In the genomic region with DNA sequence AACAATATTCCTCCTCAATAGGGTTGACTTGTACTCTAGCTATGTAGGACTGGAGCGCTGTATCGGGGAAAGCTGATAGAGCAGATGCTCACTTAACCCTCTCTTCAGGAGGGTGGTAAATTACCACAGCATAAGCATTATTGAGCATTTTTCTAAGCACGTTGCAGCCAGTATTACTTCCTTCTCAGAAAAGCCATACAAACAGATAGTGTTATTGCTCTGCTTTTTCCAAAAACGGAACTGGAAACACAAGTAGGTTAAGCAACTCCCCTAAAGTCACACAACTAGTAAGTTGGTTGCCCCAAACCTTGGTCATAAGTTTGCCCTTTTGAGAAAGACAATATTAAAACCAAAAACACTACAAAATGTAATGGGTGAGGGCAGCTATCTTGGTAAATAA, we compare ENCODE assay signal across 17 cellular contexts.
DNase-seq lines count a peak whose midpoint lies in the region; ATAC-seq and TF ChIP-seq lines count a peak whose summit lies in the region.
"Had no signal": no experiment of that assay in that cellular context is flagged by ENCODE, and none has a peak within 500 bp of the region (broad histone marks: within the 10 kb centered on the region; RNA-seq: fewer than 3 reads in every experiment).

No MANE protein-coding gene starts in this region.

- intact Hi-C loops in mucosa of descending colon (cut with DNase I, micrococcal nuclease) (no loop called here), testis (cut with DNase I; ENCODE audit: low total_unique reads) (no loop called here)

- CTCF ChIA-PET in GM10248 (lab: Yijun Ruan, JAX), result interaction anchor here (2.2 kb wide), 1 partner anchor 12 kb away, joined by 5 read pairs; no protein-coding TSS in a partner anchor

- TF ChIP-seq CTCF in mucosa of descending colon (IDR thresholded peaks at IDR 0.05), result no peak
- TF ChIP-seq CTCF in testis (IDR thresholded peaks at IDR 0.05), result no peak
- TF ChIP-seq CTCF in right atrium auricular region (IDR thresholded peaks at IDR 0.05), result no peak
- no peak for TF ChIP-seq CTCF in GM10248 (IDR thresholded peaks at IDR 0.05; ENCODE audit: control extremely low read depth, extremely low read depth, low read depth, missing control alignments)

- TF ChIP-seq POLR2A in testis (IDR thresholded peaks at IDR 0.05), result no peak

- H3K4me1 ChIP-seq in mucosa of descending colon (ENCODE audit: low read depth) (no peaks in the 10 kb centered on the region), testis (peaks cover 18% of the 10 kb centered on the region), right atrium auricular region (no peaks in the 10 kb centered on the region)
- H3K4me1 ChIP-seq: Caco-2 had no signal

- H3K9me3 ChIP-seq in mucosa of descending colon (no peaks in the 10 kb centered on the region), testis (no peaks in the 10 kb centered on the region), right atrium auricular region (no peaks in the 10 kb centered on the region)
- H3K9me3 ChIP-seq: BLaER1 treated with 17β-estradiol and CSF1 and Interleukin-3, amounts not matched to agents 10 nM and 100 nM; Caco-2 had no signal

- in situ Hi-C loops in KBM-7 (cut with MboI; ENCODE audit: low pct_unique_long_range_greater_than_20kb, low sequenced_read_pairs), result no loop called here

- ATAC-seq in GM18867 (IDR thresholded peaks at IDR 0.05; ENCODE audit: unreplicated experiment) (peak; percentile 75), mucosa of descending colon (peak; percentile 17)
- ATAC-seq: K562 had no signal

- WGBS in testis, 2 donors, result 31 to 42% methylated on average over 4 of the region's 4 CpGs

- H3K36me3 ChIP-seq in mucosa of descending colon (ENCODE audit: low read depth) (no peaks in the 10 kb centered on the region), testis (ENCODE audit: low read depth, missing control alignments) (no peaks in the 10 kb centered on the region), right atrium auricular region (no peaks in the 10 kb centered on the region)

- DNase-seq in KBM-7 (peak; percentile 46), mucosa of descending colon (no peak), testis (no peak), right atrium auricular region (ENCODE audit: low spot score) (no peak), GM10248 (ENCODE audit: extremely low spot score) (no peak)
- no peak for DNase-seq in effector CD4-positive, alpha-beta T cell
- no peak for DNase-seq in activated CD4-positive, CD25-positive, alpha-beta regulatory T cell (lab: John Stamatoyannopoulos, UW)
- DNase-seq: Caco-2; CD4-positive, CD25-positive, alpha-beta regulatory T cell; DMS79; GF-D8; H9; IMR-90; Karpas-422 had no signal

- H3K27ac ChIP-seq in testis, result peak overlapping the region; percentile 40 to 79
- H3K27ac ChIP-seq in right atrium auricular region, result no peak overlapping the region
- H3K27ac ChIP-seq: BLaER1 treated with 17β-estradiol and CSF1 and Interleukin-3, amounts not matched to agents 10 nM and 100 nM had no signal

- POLR2A ChIA-PET in GM10248 (lab: Yijun Ruan, JAX), result no interaction called here

- no peaks in the 10 kb centered on the region for H3K27me3 ChIP-seq in testis
- H3K27me3 ChIP-seq in right atrium auricular region, result no peaks in the 10 kb centered on the region
- H3K27me3 ChIP-seq: BLaER1 treated with 17β-estradiol and CSF1 and Interleukin-3, amounts not matched to agents 10 nM and 100 nM had no signal

- H3K4me3 ChIP-seq in mucosa of descending colon (no peak overlapping the region), testis (no peak overlapping the region), right atrium auricular region (no peak overlapping the region)
- H3K4me3 ChIP-seq: BLaER1 treated with 17β-estradiol and CSF1 and Interleukin-3, amounts not matched to agents 10 nM and 100 nM; K562 had no signal

Comparison
In these comparisons a context has a peak if more than half of its experiments do, and no peak if none do; other contexts are left out.
1. H3K27ac ChIP-seq: peak in testis (2 of 2); none in right atrium auricular region (0 of 2).